In the genomic region with DNA sequence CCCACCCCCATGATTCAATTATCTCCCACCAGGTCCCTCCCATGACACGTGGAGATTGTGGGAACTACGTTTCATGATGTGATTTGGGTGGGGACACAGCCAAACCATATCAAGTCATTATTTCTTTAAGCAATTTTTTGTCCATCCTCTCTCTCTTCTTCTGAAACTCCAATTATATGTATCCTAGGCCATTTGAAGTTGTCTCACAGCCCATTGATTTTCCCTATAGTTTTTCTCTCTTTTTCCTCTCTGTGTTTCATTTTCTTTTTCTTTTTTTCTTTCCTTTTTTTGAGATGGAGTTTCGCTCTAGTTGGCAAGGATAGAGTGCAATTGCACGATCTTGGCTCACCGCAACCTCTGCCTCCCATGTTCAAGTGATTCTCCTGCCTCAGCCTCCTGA, we compare ENCODE assay signal across 34 cellular contexts.
"Had no signal": no experiment of that assay in that cellular context is flagged by ENCODE, and none has a peak within 500 bp of the region (broad histone marks: within the 10 kb centered on the region; RNA-seq: fewer than 3 reads in every experiment).

No MANE protein-coding gene starts in this region.

- H3K27ac ChIP-seq: adrenal gland, ascending aorta, body of pancreas, brain microvascular endothelial cell, breast epithelium, cardiac muscle cell had no signal

- ATAC-seq: activated naive CD4-positive, alpha-beta T cell treated with anti-CD3 and anti-CD28 coated beads, Interleukin-2, amount 50 U/mL, for 72 hours; activated naive CD8-positive, alpha-beta T cell treated with anti-CD3 and anti-CD28 coated beads, Interleukin-2, amount 50 U/mL, for 24 hours; activated T-cell treated with anti-CD3 and anti-CD28 coated beads, Interleukin-2, amount 50 U/mL, for 4 hours; activated T-cell treated with anti-CD3 and anti-CD28 coated beads, Interleukin-2, amount 50 U/mL, for 72 hours; activated T-helper 17 cell treated with anti-CD3 and anti-CD28 coated beads, Interleukin-2, amount 50 U/mL, for 72 hours; body of pancreas had no signal

- H3K4me1 ChIP-seq: adrenal gland, ascending aorta, body of pancreas, breast epithelium had no signal

- DNase-seq: activated effector memory CD4-positive, alpha-beta T cell treated with anti-CD3 and anti-CD28 coated beads, Interleukin-2, amount 50 U/mL, for 16 hours; activated effector memory CD4-positive, alpha-beta T cell treated with Interleukin-2 at 50 U/mL for 16 hours; activated gamma-delta T cell; activated gamma-delta T cell treated with Interleukin-2 at 50 U/mL for 16 hours; activated naive CD4-positive, alpha-beta T cell; activated naive CD4-positive, alpha-beta T cell treated with anti-CD3 and anti-CD28 coated beads for 36 hours; activated naive CD4-positive, alpha-beta T cell treated with anti-CD3 and anti-CD28 coated beads, Interleukin-2, amount 10 ng/mL, durations not matched to agents 7 days and 5 days; activated naive CD4-positive, alpha-beta T cell treated with anti-CD3 and anti-CD28 coated beads, Interleukin-2, amount 50 U/mL, for 16 hours; activated naive CD4-positive, alpha-beta T cell treated with Interleukin-2 at 50 U/mL for 16 hours; activated naive CD8-positive, alpha-beta T cell treated with anti-CD3 and anti-CD28 coated beads for 36 hours; activated naive CD8-positive, alpha-beta T cell treated with anti-CD3 and anti-CD28 coated beads, Interleukin-2, amount 10 ng/mL, durations not matched to agents 7 days and 5 days; activated naive CD8-positive, alpha-beta T cell treated with anti-CD3 and anti-CD28 coated beads, Interleukin-2, amount 50 U/mL, for 24 hours; activated T-cell treated with anti-CD3 and anti-CD28 coated beads, Interleukin-2, amount 50 U/mL, for 1 hour; activated T-cell treated with anti-CD3 and anti-CD28 coated beads, Interleukin-2, amount 50 U/mL, for 24 hours; activated T-cell treated with anti-CD3 and anti-CD28 coated beads, Interleukin-2, amount 50 U/mL, for 4 hours; activated T-cell treated with anti-CD3 and anti-CD28 coated beads, Interleukin-2, amount 50 U/mL, for 48 hours; activated T-cell treated with anti-CD3 and anti-CD28 coated beads, Interleukin-2, amount 50 U/mL, for 72 hours; adrenal gland; amniotic stem cell; amygdala; anterior cingulate cortex; aorta; body of pancreas; brain microvascular endothelial cell; caudate nucleus; central memory CD4-positive, alpha-beta T cell; cerebellar nuclear complex had no signal

- H3K4me3 ChIP-seq: adrenal gland, ascending aorta, body of pancreas, breast epithelium, cardiac muscle cell had no signal

- H3K9me3 ChIP-seq: adrenal gland had no signal

- H3K27me3 ChIP-seq: adrenal gland, ascending aorta, body of pancreas, brain microvascular endothelial cell, breast epithelium, cardiac muscle cell had no signal

- FAIRE-seq: astrocyte, bronchial epithelial cell had no signal

- H3K36me3 ChIP-seq: adrenal gland, ascending aorta, brain microvascular endothelial cell, breast epithelium, cardiac muscle cell had no signal
